In the genomic region with DNA sequence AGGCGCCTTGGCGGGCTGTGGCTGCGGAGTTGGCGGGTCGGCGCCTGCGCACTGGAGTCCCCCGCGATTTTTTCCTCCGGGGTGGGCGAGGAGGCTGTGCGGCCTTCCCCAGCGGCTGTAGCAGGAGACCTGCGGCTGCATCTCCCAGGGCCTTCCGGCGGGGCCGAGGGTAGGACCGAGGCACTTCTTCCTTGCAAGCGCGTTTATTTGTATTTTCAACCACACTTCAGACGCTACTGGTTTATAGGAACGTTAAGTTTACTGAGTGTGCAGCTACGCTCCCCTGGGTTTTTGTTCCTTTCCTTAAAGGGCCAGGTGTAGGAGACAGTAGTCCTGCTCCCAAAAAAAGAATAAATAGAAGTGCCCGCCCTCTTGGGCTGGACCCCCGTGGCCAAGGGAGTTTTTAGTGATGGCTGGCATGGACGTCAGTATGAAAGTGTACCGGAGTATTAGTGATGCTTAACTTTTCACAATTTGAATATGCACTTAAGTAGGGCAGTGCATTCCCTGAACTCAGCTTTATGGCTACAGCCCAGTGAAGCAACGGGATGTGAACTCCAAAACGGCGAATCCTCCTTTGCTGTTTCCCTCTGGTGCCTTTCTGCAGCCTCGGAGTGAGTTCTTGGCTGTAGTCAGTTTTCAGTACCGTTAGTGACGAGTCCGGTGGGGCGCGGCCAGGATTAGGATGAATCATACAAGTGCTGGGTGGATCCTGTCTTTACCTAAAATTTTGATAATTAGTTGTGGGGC, we compare ENCODE assay signal across 8 cellular contexts. TPM values are rescaled to one million over a fixed set of nuclear protein-coding genes. Genes with fewer than 3 reads are reported as not detected.
DNase-seq lines count a peak whose midpoint lies in the region; ATAC-seq and TF ChIP-seq lines count a peak whose summit lies in the region.

No MANE protein-coding gene starts in this region.

- TF ChIP-seq CTCF in kidney epithelial cell (IDR thresholded peaks at IDR 0.05; ENCODE audit: insufficient read depth, low read length, poor library complexity, severe bottlenecking): no peak

- peak overlapping the region; percentile 79 for H3K4me3 ChIP-seq in kidney epithelial cell (ENCODE audit: low read depth, low read length)

- no peaks in the 10 kb centered on the region for H3K27me3 ChIP-seq in kidney epithelial cell (ENCODE audit: control insufficient read depth, insufficient read depth, low read length)

- peak; percentile 26 for ATAC-seq in HG02885 (IDR thresholded peaks at IDR 0.05; ENCODE audit: poor library complexity, unreplicated experiment)

- DNase-seq in DMS53 (lab: John Stamatoyannopoulos, UW) (peak; percentile 63), DMS53 treated with DMSO at 0.1 percent for 48 hours (lab: John Stamatoyannopoulos, UW; ENCODE audit: unreplicated experiment) (no peak), NCI-H2171 (lab: John Stamatoyannopoulos, UW) (peak; percentile 89), cerebellar nuclear complex (lab: John Stamatoyannopoulos, UW) (peak; percentile 35 to 86), kidney epithelial cell (ENCODE audit: low read depth) (no peak)
- peak; percentile 86 for DNase-seq in activated CD4-positive, alpha-beta T cell treated with anti-CD3 and anti-CD28 coated beads for 1 hour
- peak; percentile 96 for DNase-seq in stimulated activated CD4-positive, alpha-beta T cell treated with anti-CD3 and anti-CD28 coated beads, Interleukin-15, amount 100 ng/mL, for 24 hours

- no peaks in the 10 kb centered on the region for H3K36me3 ChIP-seq in kidney epithelial cell (ENCODE audit: control insufficient read depth, insufficient read depth, low read length)

RNA-seq across cellular contexts. Expression of a gene that starts 1.0 kb away (rescaled TPM):
- total RNA-seq in kidney epithelial cell: 14.1 and 16.1 TPM in 2 replicates

RNA-seq across cellular contexts. Expression of a gene that starts 18.7 kb away (rescaled TPM):
- 24.6 and 33.8 TPM in 2 replicates for total RNA-seq in kidney epithelial cell

Comparison
In these comparisons a context has a peak if more than half of its experiments do, and no peak if none do; other contexts are left out.
1. DNase-seq: peak in DMS53 (single experiment), NCI-H2171 (single experiment), activated CD4-positive, alpha-beta T cell treated with anti-CD3 and anti-CD28 coated beads for 1 hour (single experiment), cerebellar nuclear complex (2 of 2) and stimulated activated CD4-positive, alpha-beta T cell treated with anti-CD3 and anti-CD28 coated beads, Interleukin-15, amount 100 ng/mL, for 24 hours (single experiment); none in DMS53 treated with DMSO at 0.1 percent for 48 hours (single experiment) and kidney epithelial cell (single experiment).